ENCODE assay signal across 9 cellular contexts in genomic region chr2:71129114-71129890, GRCh38. TPM values are rescaled to one million over a fixed set of nuclear protein-coding genes. Genes with fewer than 3 reads are reported as not detected.
DNase-seq lines count a peak whose midpoint lies in the region; TF ChIP-seq lines count a peak whose summit lies in the region.
"Had no signal": no experiment of that assay in that cellular context is flagged by ENCODE, and none has a peak within 500 bp of the region (broad histone marks: within the 10 kb centered on the region; RNA-seq: fewer than 3 reads in every experiment).

No MANE protein-coding gene starts in this region.

- WGBS in liver = 1% methylated on average over 17 of the region's 17 CpGs

- H3K4me3 ChIP-seq in H7 (ENCODE audit: insufficient read depth, low read depth, low read length) (peak overlapping the region; percentile 90), liver (ENCODE audit: low read depth in 1 of 3, low read length in 3 of 3) (peak overlapping the region; percentile 70 to 99 (median 96))

- no peaks in the 10 kb centered on the region for H3K27me3 Mint-ChIP-seq in activated CD4-positive, alpha-beta memory T cell treated with anti-CD3 and anti-CD28 coated beads for 36 hours

- H3K4me1 Mint-ChIP-seq in activated CD4-positive, alpha-beta memory T cell treated with anti-CD3 and anti-CD28 coated beads for 36 hours (ENCODE audit: low read depth) = peaks cover 11% of the 10 kb centered on the region

- H3K27me3 ChIP-seq in H7 (ENCODE audit: control insufficient read depth, insufficient read depth, low read length) (no peaks in the 10 kb centered on the region), liver (ENCODE audit: control insufficient read depth in 4 of 4, insufficient read depth in 4 of 4, low read length in 3 of 4) (no peaks in the 10 kb centered on the region)

- CTCF ChIA-PET in activated CD4-positive, alpha-beta memory T cell treated with anti-CD3 and anti-CD28 coated beads for 36 hours (lab: Charles Lee) = interaction anchor here (3.4 to 4.1 kb wide), 2 partner anchors 28 to 58 kb away, joined by 27 to 28 read pairs; partner anchors contain the start of gene NAGK

- peaks cover 10 to 35% (median 21%) of the 10 kb centered on the region in 4 donors for H3K4me1 ChIP-seq in liver (ENCODE audit: control insufficient read depth in 4 of 4, insufficient read depth in 4 of 4, low read length in 3 of 4)

- no peak for TF ChIP-seq CTCF in liver (IDR thresholded peaks at IDR 0.05; ENCODE audit: low read depth, low read length, missing input control)

- DNase-seq in ACHN (peak; percentile 25), H7 (no peak), amniotic epithelial cell (ENCODE audit: low read depth) (peak; percentile 9), ecto neural progenitor cell (ENCODE audit: low spot score) (no peak), GOT3 (lab: John Stamatoyannopoulos, UW) (no peak), inferior parietal cortex (ENCODE audit: extremely low spot score) (no peak)
- no peak for DNase-seq in activated CD4-positive, alpha-beta memory T cell treated with anti-CD3 and anti-CD28 coated beads for 36 hours

- peak overlapping the region; percentile 92 to 96 for H3K9ac ChIP-seq in liver (ENCODE audit: low read depth in 1 of 2, low read length in 2 of 2)

- H3K27ac ChIP-seq in liver (ENCODE audit: low read depth in 1 of 2, low read length in 2 of 2) = peak overlapping the region; percentile 96 to 100

- H3K4me3 Mint-ChIP-seq in activated CD4-positive, alpha-beta memory T cell treated with anti-CD3 and anti-CD28 coated beads for 36 hours = no peak overlapping the region
- H3K4me3 Mint-ChIP-seq: nephron had no signal

- H3K36me3 ChIP-seq in H7 (replicated peaks; ENCODE audit: control insufficient read depth, insufficient read depth, low read length) (peaks cover 2% of the 10 kb centered on the region), liver (ENCODE audit: control insufficient read depth in 4 of 4, insufficient read depth in 3 of 4, low read depth in 1 of 4, low read length in 3 of 4) (peaks cover 0 to 6% (median 5%) of the 10 kb centered on the region in 4 donors)

- in situ Hi-C loops in ACHN (cut with HindIII; ENCODE audit: low pct_ligation_motif_present, low pct_unique_long_range_greater_than_20kb, low sequenced_read_pairs) = no loop called here

- no peaks in the 10 kb centered on the region for H3K9me3 ChIP-seq in liver (ENCODE audit: control insufficient read depth in 4 of 4, low read length in 3 of 4)

- intact Hi-C loops in activated CD4-positive, alpha-beta memory T cell treated with anti-CD3 and anti-CD28 coated beads for 36 hours (cut with micrococcal nuclease) = no loop called here

- H3K36me3 Mint-ChIP-seq in activated CD4-positive, alpha-beta memory T cell treated with anti-CD3 and anti-CD28 coated beads for 36 hours = peaks cover 3% of the 10 kb centered on the region

- no peaks in the 10 kb centered on the region for H3K9me3 Mint-ChIP-seq in activated CD4-positive, alpha-beta memory T cell treated with anti-CD3 and anti-CD28 coated beads for 36 hours
- H3K9me3 Mint-ChIP-seq: nephron had no signal

- POLR2A ChIA-PET in activated CD4-positive, alpha-beta memory T cell treated with anti-CD3 and anti-CD28 coated beads for 36 hours (lab: Charles Lee) = interaction anchor here (1.3 to 2.6 kb wide), 3 partner anchors 8 to 61 kb away, joined by 4 to 20 read pairs (median 14); partner anchors contain the start of gene NAGK

- H3K27ac Mint-ChIP-seq in activated CD4-positive, alpha-beta memory T cell treated with anti-CD3 and anti-CD28 coated beads for 36 hours = no peak overlapping the region
- H3K27ac Mint-ChIP-seq: nephron had no signal

- TF ChIP-seq RAD21 in liver (IDR thresholded peaks at IDR 0.05) = no peak

TF ChIP-seq in liver, 16 proteins besides CTCF, POLR2A, EP300 and RAD21:
- TF ChIP-seq, protein P1, sequence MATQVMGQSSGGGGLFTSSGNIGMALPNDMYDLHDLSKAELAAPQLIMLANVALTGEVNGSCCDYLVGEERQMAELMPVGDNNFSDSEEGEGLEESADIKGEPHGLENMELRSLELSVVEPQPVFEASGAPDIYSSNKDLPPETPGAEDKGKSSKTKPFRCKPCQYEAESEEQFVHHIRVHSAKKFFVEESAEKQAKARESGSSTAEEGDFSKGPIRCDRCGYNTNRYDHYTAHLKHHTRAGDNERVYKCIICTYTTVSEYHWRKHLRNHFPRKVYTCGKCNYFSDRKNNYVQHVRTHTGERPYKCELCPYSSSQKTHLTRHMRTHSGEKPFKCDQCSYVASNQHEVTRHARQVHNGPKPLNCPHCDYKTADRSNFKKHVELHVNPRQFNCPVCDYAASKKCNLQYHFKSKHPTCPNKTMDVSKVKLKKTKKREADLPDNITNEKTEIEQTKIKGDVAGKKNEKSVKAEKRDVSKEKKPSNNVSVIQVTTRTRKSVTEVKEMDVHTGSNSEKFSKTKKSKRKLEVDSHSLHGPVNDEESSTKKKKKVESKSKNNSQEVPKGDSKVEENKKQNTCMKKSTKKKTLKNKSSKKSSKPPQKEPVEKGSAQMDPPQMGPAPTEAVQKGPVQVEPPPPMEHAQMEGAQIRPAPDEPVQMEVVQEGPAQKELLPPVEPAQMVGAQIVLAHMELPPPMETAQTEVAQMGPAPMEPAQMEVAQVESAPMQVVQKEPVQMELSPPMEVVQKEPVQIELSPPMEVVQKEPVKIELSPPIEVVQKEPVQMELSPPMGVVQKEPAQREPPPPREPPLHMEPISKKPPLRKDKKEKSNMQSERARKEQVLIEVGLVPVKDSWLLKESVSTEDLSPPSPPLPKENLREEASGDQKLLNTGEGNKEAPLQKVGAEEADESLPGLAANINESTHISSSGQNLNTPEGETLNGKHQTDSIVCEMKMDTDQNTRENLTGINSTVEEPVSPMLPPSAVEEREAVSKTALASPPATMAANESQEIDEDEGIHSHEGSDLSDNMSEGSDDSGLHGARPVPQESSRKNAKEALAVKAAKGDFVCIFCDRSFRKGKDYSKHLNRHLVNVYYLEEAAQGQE (IDR thresholded peaks at IDR 0.05) = no peak
- TF ChIP-seq, protein P2, sequence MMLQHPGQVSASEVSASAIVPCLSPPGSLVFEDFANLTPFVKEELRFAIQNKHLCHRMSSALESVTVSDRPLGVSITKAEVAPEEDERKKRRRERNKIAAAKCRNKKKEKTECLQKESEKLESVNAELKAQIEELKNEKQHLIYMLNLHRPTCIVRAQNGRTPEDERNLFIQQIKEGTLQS (IDR thresholded peaks at IDR 0.05) = no peak
- no peak for TF ChIP-seq FOXA1 (IDR thresholded peaks at IDR 0.05)
- TF ChIP-seq HNF4G (IDR thresholded peaks at IDR 0.05) = no peak
- peak in 1 of 2 donors; percentile 12 for TF ChIP-seq EGR1 (IDR thresholded peaks at IDR 0.05; ENCODE audit: low read depth in 2 of 2)
- peak; percentile 17 for TF ChIP-seq SP1 (IDR thresholded peaks at IDR 0.05)
- TF ChIP-seq NR2F2 (IDR thresholded peaks at IDR 0.05) = no peak
- TF ChIP-seq JUND (IDR thresholded peaks at IDR 0.05) = peak in 1 of 2 donors; percentile 9
- TF ChIP-seq FOXA2 (IDR thresholded peaks at IDR 0.05) = no peak
- TF ChIP-seq RXRA (IDR thresholded peaks at IDR 0.05) = peak in 1 of 2 donors; percentile 69
- TF ChIP-seq, protein P3, sequence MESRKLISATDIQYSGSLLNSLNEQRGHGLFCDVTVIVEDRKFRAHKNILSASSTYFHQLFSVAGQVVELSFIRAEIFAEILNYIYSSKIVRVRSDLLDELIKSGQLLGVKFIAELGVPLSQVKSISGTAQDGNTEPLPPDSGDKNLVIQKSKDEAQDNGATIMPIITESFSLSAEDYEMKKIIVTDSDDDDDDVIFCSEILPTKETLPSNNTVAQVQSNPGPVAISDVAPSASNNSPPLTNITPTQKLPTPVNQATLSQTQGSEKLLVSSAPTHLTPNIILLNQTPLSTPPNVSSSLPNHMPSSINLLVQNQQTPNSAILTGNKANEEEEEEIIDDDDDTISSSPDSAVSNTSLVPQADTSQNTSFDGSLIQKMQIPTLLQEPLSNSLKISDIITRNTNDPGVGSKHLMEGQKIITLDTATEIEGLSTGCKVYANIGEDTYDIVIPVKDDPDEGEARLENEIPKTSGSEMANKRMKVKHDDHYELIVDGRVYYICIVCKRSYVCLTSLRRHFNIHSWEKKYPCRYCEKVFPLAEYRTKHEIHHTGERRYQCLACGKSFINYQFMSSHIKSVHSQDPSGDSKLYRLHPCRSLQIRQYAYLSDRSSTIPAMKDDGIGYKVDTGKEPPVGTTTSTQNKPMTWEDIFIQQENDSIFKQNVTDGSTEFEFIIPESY (IDR thresholded peaks at IDR 0.05) = no peak
- TF ChIP-seq YY1 (IDR thresholded peaks at IDR 0.05) = no peak
- TF ChIP-seq TAF1 (conservative IDR thresholded peaks at IDR 0.05) = peak; percentile 54
- TF ChIP-seq HNF4A (conservative IDR thresholded peaks at IDR 0.05) = no peak
- TF ChIP-seq GABPA (IDR thresholded peaks at IDR 0.05 in 1 of 2, conservative IDR thresholded peaks at IDR 0.05 in 1 of 2) = no peak
- TF ChIP-seq MAX (IDR thresholded peaks at IDR 0.05) = no peak

RNA-seq across cellular contexts. Expression of gene MCEE, which starts 0.7 kb away (rescaled TPM):
- total RNA-seq in H7 (2014; rRNA removed; shearing (Covaris generic)) = 11.2 and 18.4 TPM in 2 replicates
- total RNA-seq in liver = 10 to 100 TPM; 13.1 to 24.1 TPM
- polyA plus RNA-seq in liver = 10 to 100 TPM; 23.7 to 57.6 TPM
- total RNA-seq in activated CD4-positive, alpha-beta memory T cell treated with anti-CD3 and anti-CD28 coated beads for 36 hours = 10 to 100 TPM; 12.0 to 16.1 TPM

RNA-seq across cellular contexts. Expression of gene MPHOSPH10, which starts 1.1 kb away (rescaled TPM):
- 12.5 and 17.9 TPM in 2 replicates for total RNA-seq in H7 (2014; rRNA removed; shearing (Covaris generic))
- total RNA-seq in liver = 10 to 100 TPM in 1 of 2 donors, 1 to 10 TPM in 1; 8.7 to 13.1 TPM
- polyA plus RNA-seq in liver = 10 to 100 TPM in 1 of 2 donors, 1 to 10 TPM in 1; 9.5 to 13.6 TPM
- 10 to 100 TPM; 37.1 to 38.5 TPM for total RNA-seq in activated CD4-positive, alpha-beta memory T cell treated with anti-CD3 and anti-CD28 coated beads for 36 hours

Comparison
In these comparisons a context has a peak if more than half of its experiments do, and no peak if none do; other contexts are left out.
1. DNase-seq: peak in ACHN (single experiment) and amniotic epithelial cell (single experiment); none in H7 (single experiment), ecto neural progenitor cell (single experiment), GOT3 (single experiment), inferior parietal cortex (single experiment) and activated CD4-positive, alpha-beta memory T cell treated with anti-CD3 and anti-CD28 coated beads for 36 hours (single experiment).